In genomic region chr5:180804129-180804601, GRCh38 we compare ENCODE assay signal across 8 cellular contexts. TPM values are rescaled to one million over a fixed set of nuclear protein-coding genes. Genes with fewer than 3 reads are reported as not detected.
DNase-seq lines count a peak whose midpoint lies in the region; ATAC-seq, FAIRE-seq and TF ChIP-seq lines count a peak whose summit lies in the region.

No MANE protein-coding gene starts in this region.

- H3K4me2 ChIP-seq in HepG2 (ENCODE audit: low read depth, low read length), result peak overlapping the region; percentile 82

- H2AFZ ChIP-seq in HepG2 (ENCODE audit: low read length), result no peak overlapping the region

- no peak for TF ChIP-seq EP300 in HepG2 (IDR thresholded peaks at IDR 0.05; ENCODE audit: low read depth in 2 of 2, low read length in 2 of 2)
- no peak for TF ChIP-seq EP300 in HepG2 (CRISPR knock-in tag; IDR thresholded peaks at IDR 0.05; ENCODE audit: borderline replicate concordance)

- H3K9ac ChIP-seq in HepG2 (ENCODE audit: insufficient read depth, low read depth, low read length), result peak overlapping the region; percentile 65; the same call in 1 of the 2 replicates

- H3K36me3 Mint-ChIP-seq in activated CD4-positive, alpha-beta T cell treated with anti-CD3 and anti-CD28 coated beads, Interleukin-2, amount 10 ng/mL, durations not matched to agents 7 days and 5 days (ENCODE audit: low read depth), result peaks cover 76% of the 10 kb centered on the region
- H3K36me3 Mint-ChIP-seq in activated T-cell treated with anti-CD3 and anti-CD28 coated beads, Interleukin-2, amount 50 U/mL, for 24 hours (ENCODE audit: low read depth), result peaks cover 73% of the 10 kb centered on the region
- peaks cover 7% of the 10 kb centered on the region for H3K36me3 Mint-ChIP-seq in progenitor cell of endocrine pancreas (ENCODE audit: insufficient read depth)

- H3K27ac ChIP-seq in HepG2 (ENCODE audit: extremely low read length, insufficient read depth, low read length), result no peak overlapping the region
- H3K27ac ChIP-seq in thyroid gland, result peak overlapping the region in 2 of 3 donors; percentile 96 to 98

- peaks cover 79% of the 10 kb centered on the region for H3K4me1 Mint-ChIP-seq in activated CD4-positive, alpha-beta T cell treated with anti-CD3 and anti-CD28 coated beads, Interleukin-2, amount 10 ng/mL, durations not matched to agents 7 days and 5 days
- H3K4me1 Mint-ChIP-seq in activated T-cell treated with anti-CD3 and anti-CD28 coated beads, Interleukin-2, amount 50 U/mL, for 24 hours (ENCODE audit: low read depth), result peaks cover 80% of the 10 kb centered on the region
- H3K4me1 Mint-ChIP-seq in progenitor cell of endocrine pancreas (ENCODE audit: low read depth), result peaks cover 47% of the 10 kb centered on the region

- no peak for FAIRE-seq in HepG2 (lab: Jason Lieb, UNC)

- peaks cover 89% of the 10 kb centered on the region for H3K79me2 ChIP-seq in HepG2 (ENCODE audit: insufficient read depth, low read length)

- POLR2A ChIA-PET in activated CD4-positive, alpha-beta T cell treated with anti-CD3 and anti-CD28 coated beads, Interleukin-2, amount 10 ng/mL, durations not matched to agents 7 days and 5 days (lab: Charles Lee), result no interaction called here
- POLR2A ChIA-PET in HepG2 (lab: Yijun Ruan, JAX), result interaction anchor here (1.5 kb wide), 2 partner anchors 14 to 57 kb away, joined by 5 to 6 read pairs; partner anchors contain the start of gene ZFP62

- no peak for TF ChIP-seq CTCF in HepG2 (CRISPR knock-in tag; IDR thresholded peaks at IDR 0.05)
- TF ChIP-seq CTCF in thyroid gland (IDR thresholded peaks at IDR 0.05), result no peak
- no peak for TF ChIP-seq CTCF in progenitor cell of endocrine pancreas (IDR thresholded peaks at IDR 0.05; ENCODE audit: unreplicated experiment)

- H3K4me1 ChIP-seq in HepG2 (ENCODE audit: insufficient read depth, low read length) (peaks cover 77% of the 10 kb centered on the region), thyroid gland (peaks cover 85 to 87% of the 10 kb centered on the region in 2 donors)

- in situ Hi-C loops in HepG2 (cut with HindIII; ENCODE audit: extremely low pct_ligation_motif_present, low pct_unique_long_range_greater_than_20kb), result no loop called here

- no peak for TF ChIP-seq RAD21 in HepG2 (CRISPR knock-in tag; IDR thresholded peaks at IDR 0.05)

- H3K27ac Mint-ChIP-seq in activated CD4-positive, alpha-beta T cell treated with anti-CD3 and anti-CD28 coated beads, Interleukin-2, amount 10 ng/mL, durations not matched to agents 7 days and 5 days, result peak overlapping the region; percentile 100
- H3K27ac Mint-ChIP-seq in activated T-cell treated with anti-CD3 and anti-CD28 coated beads, Interleukin-2, amount 50 U/mL, for 24 hours, result peak overlapping the region; percentile 100
- H3K27ac Mint-ChIP-seq in progenitor cell of endocrine pancreas, result no peak overlapping the region

- H3K27me3 ChIP-seq in HepG2 (ENCODE audit: control insufficient read depth in 1 of 2, insufficient read depth in 2 of 2, low read length in 2 of 2), result no peaks in the 10 kb centered on the region; a peak in 1 of 5 replicates
- no peaks in the 10 kb centered on the region for H3K27me3 ChIP-seq in thyroid gland

- CTCF ChIA-PET in activated CD4-positive, alpha-beta T cell treated with anti-CD3 and anti-CD28 coated beads, Interleukin-2, amount 10 ng/mL, durations not matched to agents 7 days and 5 days (lab: Charles Lee), result interaction anchor here (0.5 to 3.2 kb wide), 7 partner anchors 14 to 399 kb away, joined by 3 to 14 read pairs (median 4); no protein-coding TSS in a partner anchor
- CTCF ChIA-PET in HepG2 (lab: Yijun Ruan, JAX; ENCODE audit: low intra/inter-chr PET ratio, low total read pairs), result no interaction called here

- 88% methylated on average over 17 of the region's 22 CpGs for WGBS in HepG2 (ENCODE audit: low lambda C conversion rate)
- WGBS in thyroid gland, 2 donors, result 82 to 89% methylated on average over 18 to 20 of the region's 22 CpGs

- H3K9me3 ChIP-seq in HepG2 (ENCODE audit: low read length) (no peaks in the 10 kb centered on the region), thyroid gland (no peaks in the 10 kb centered on the region)

- intact Hi-C loops in HepG2 (cut with micrococcal nuclease; ENCODE audit: unreplicated experiment), result no loop called here
- intact Hi-C loops in thyroid gland (cut with DNase I), result loop anchor here (5.0 kb wide), 1 partner anchor 58 kb away; the partner anchor contains the start of gene ZFP62

- DNase-seq in activated CD4-positive, alpha-beta T cell treated with anti-CD3 and anti-CD28 coated beads, Interleukin-2, amount 10 ng/mL, durations not matched to agents 7 days and 5 days, result peak; percentile 32
- no peak for DNase-seq in activated CD4-positive, alpha-beta T cell treated with anti-CD3 and anti-CD28 coated beads, Interleukin-2, amount 50 U/mL, for 1 hour
- peak; percentile 59 for DNase-seq in activated T-cell treated with anti-CD3 and anti-CD28 coated beads, Interleukin-2, amount 50 U/mL, for 24 hours
- DNase-seq in HepG2 (ENCODE audit: low spot score), result no peak
- DNase-seq in thyroid gland, result no peak
- DNase-seq in progenitor cell of endocrine pancreas (ENCODE audit: low spot score, unreplicated experiment), result no peak
- no peak for DNase-seq in 8988T
- DNase-seq in KG1 (lab: John Stamatoyannopoulos, UW), result no peak

- H3K4me3 Mint-ChIP-seq in activated CD4-positive, alpha-beta T cell treated with anti-CD3 and anti-CD28 coated beads, Interleukin-2, amount 10 ng/mL, durations not matched to agents 7 days and 5 days, result peak overlapping the region; percentile 75
- peak overlapping the region; percentile 90 for H3K4me3 Mint-ChIP-seq in activated T-cell treated with anti-CD3 and anti-CD28 coated beads, Interleukin-2, amount 50 U/mL, for 24 hours
- H3K4me3 Mint-ChIP-seq in progenitor cell of endocrine pancreas (ENCODE audit: low read depth), result no peak overlapping the region

- no TSS peak for BruUV-seq in HepG2 (replicated peaks; lab: Mats Ljungman, UMichigan)

- H3K4me3 ChIP-seq in HepG2 (replicated peaks in 1 of 3; ENCODE audit: insufficient read depth in 1 of 3, low read depth in 2 of 3, low read length in 3 of 3) (peak overlapping the region in 1 of 3 experiments; percentile 90; a peak in 1 of 6 replicates), thyroid gland (replicated peaks in 1 of 3) (no peak overlapping the region)

- H3K27me3 Mint-ChIP-seq in activated CD4-positive, alpha-beta T cell treated with anti-CD3 and anti-CD28 coated beads, Interleukin-2, amount 10 ng/mL, durations not matched to agents 7 days and 5 days, result no peaks in the 10 kb centered on the region
- no peaks in the 10 kb centered on the region for H3K27me3 Mint-ChIP-seq in activated T-cell treated with anti-CD3 and anti-CD28 coated beads, Interleukin-2, amount 50 U/mL, for 24 hours
- H3K27me3 Mint-ChIP-seq in progenitor cell of endocrine pancreas, result no peaks in the 10 kb centered on the region

- H3K9me3 Mint-ChIP-seq in activated CD4-positive, alpha-beta T cell treated with anti-CD3 and anti-CD28 coated beads, Interleukin-2, amount 10 ng/mL, durations not matched to agents 7 days and 5 days, result no peaks in the 10 kb centered on the region
- no peaks in the 10 kb centered on the region for H3K9me3 Mint-ChIP-seq in activated T-cell treated with anti-CD3 and anti-CD28 coated beads, Interleukin-2, amount 50 U/mL, for 24 hours
- H3K9me3 Mint-ChIP-seq in progenitor cell of endocrine pancreas (ENCODE audit: low read depth), result no peaks in the 10 kb centered on the region

- peaks cover 0 to 19% of the 10 kb centered on the region in 2 experiments; a peak in 4 of 5 replicates for H3K36me3 ChIP-seq in HepG2 (replicated peaks in 1 of 2; ENCODE audit: control insufficient read depth in 1 of 2, insufficient read depth in 2 of 2, low read length in 2 of 2)
- H3K36me3 ChIP-seq in thyroid gland, result no peaks in the 10 kb centered on the region

- peaks cover 67% of the 10 kb centered on the region for H4K20me1 ChIP-seq in HepG2 (ENCODE audit: insufficient read depth, low read length)

- TF ChIP-seq POLR2A in HepG2 (IDR thresholded peaks at IDR 0.05; ENCODE audit: insufficient read depth in 1 of 2, low read depth in 2 of 2, low read length in 2 of 2), result no peak
- no peak for TF ChIP-seq POLR2A in thyroid gland (IDR thresholded peaks at IDR 0.05)

- no peak for ATAC-seq in HepG2

RNA-seq across cellular contexts. Expression of gene MGAT1, which starts 1.6 kb away (rescaled TPM):
- total RNA-seq in activated CD4-positive, alpha-beta T cell treated with anti-CD3 and anti-CD28 coated beads, Interleukin-2, amount 10 ng/mL, durations not matched to agents 7 days and 5 days, result 100 to 1,000 TPM; 136 to 152 TPM
- total RNA-seq in HepG2 (2016; rRNA removed; fragmentation: Illumina TruSeq; extraction: Trizol) (26.7 and 50.1 TPM in 2 replicates), thyroid gland (100 to 1,000 TPM; 155 to 283 (median 200) TPM), progenitor cell of endocrine pancreas (63.8 and 66.9 TPM in 2 replicates)
- 15.0 and 17.0 TPM in 2 replicates for total RNA-seq in HepG2 (2016; cell fraction: cytosol; rRNA removed; fragmentation: Illumina TruSeq; extraction: Trizol; ENCODE audit: low read depth)
- total RNA-seq in HepG2 (2016; cell fraction: insoluble cytoplasmic fraction; rRNA removed; fragmentation: Illumina TruSeq; extraction: Trizol), result 27.7 and 47.8 TPM in 2 replicates
- 38.7 and 40.9 TPM in 2 replicates for total RNA-seq in HepG2 (2016; cell fraction: membrane; rRNA removed; fragmentation: Illumina TruSeq; extraction: Trizol)
- 41.7 and 45.5 TPM in 2 replicates for total RNA-seq in HepG2 (2016; cell fraction: nucleus; rRNA removed; fragmentation: Illumina TruSeq; extraction: Trizol)
- 55.3 and 72.5 TPM in 2 replicates for polyA plus RNA-seq in HepG2 (2011; rRNA removed)
- 68.1 and 77.1 TPM in 2 replicates for polyA plus RNA-seq in HepG2 (2011; cell fraction: cytosol; rRNA removed)
- polyA plus RNA-seq in HepG2 (2011; cell fraction: nucleus; rRNA removed), result 95.1 and 98.8 TPM in 2 replicates
- 54.8 and 70.3 TPM in 2 replicates for polyA plus RNA-seq in HepG2 (2012)
- 24.2 and 28.9 TPM in 2 replicates for polyA plus RNA-seq in HepG2 (2016; cell fraction: cytosol; fragmentation: Illumina TruSeq; extraction: Trizol; ENCODE audit: low read depth)
- 31.3 and 35.5 TPM in 2 replicates for polyA plus RNA-seq in HepG2 (2016; cell fraction: insoluble cytoplasmic fraction; fragmentation: Illumina TruSeq; extraction: Trizol; ENCODE audit: low read depth)
- polyA plus RNA-seq in HepG2 (2016; cell fraction: membrane; fragmentation: Illumina TruSeq; extraction: Trizol; ENCODE audit: low read depth), result 36.5 and 42.6 TPM in 2 replicates
- 88.1 and 90.9 TPM in 2 replicates for polyA plus RNA-seq in HepG2 (2016; cell fraction: nucleus; fragmentation: Illumina TruSeq; extraction: Trizol; ENCODE audit: insufficient read depth, low read depth)
- polyA minus RNA-seq in HepG2 (2011; rRNA and poly(A)+ RNA removed; ENCODE audit: low replicate concordance), result 47.5 and 138 TPM in 2 replicates
- 68.3 and 69.5 TPM in 2 replicates for polyA minus RNA-seq in HepG2 (2011; cell fraction: cytosol; rRNA and poly(A)+ RNA removed)
- polyA minus RNA-seq in HepG2 (2011; cell fraction: nucleus; rRNA and poly(A)+ RNA removed), result 44.8 and 54.2 TPM in 2 replicates

RNA-seq across cellular contexts. Expression of gene ZFP62, which starts 56.9 kb away (rescaled TPM):
- 10 to 100 TPM; 35.6 to 36.5 TPM for total RNA-seq in activated CD4-positive, alpha-beta T cell treated with anti-CD3 and anti-CD28 coated beads, Interleukin-2, amount 10 ng/mL, durations not matched to agents 7 days and 5 days
- total RNA-seq in HepG2 (2016; rRNA removed; fragmentation: Illumina TruSeq; extraction: Trizol) (18.9 and 19.4 TPM in 2 replicates), thyroid gland (10 to 100 TPM; 41.1 to 58.9 (median 47.3) TPM), progenitor cell of endocrine pancreas (62.0 and 63.1 TPM in 2 replicates)
- total RNA-seq in HepG2 (2016; cell fraction: cytosol; rRNA removed; fragmentation: Illumina TruSeq; extraction: Trizol; ENCODE audit: low read depth), result 5.7 and 6.2 TPM in 2 replicates
- total RNA-seq in HepG2 (2016; cell fraction: insoluble cytoplasmic fraction; rRNA removed; fragmentation: Illumina TruSeq; extraction: Trizol), result 20.1 and 22.7 TPM in 2 replicates
- total RNA-seq in HepG2 (2016; cell fraction: membrane; rRNA removed; fragmentation: Illumina TruSeq; extraction: Trizol), result 10.4 and 12.0 TPM in 2 replicates
- 19.0 and 23.1 TPM in 2 replicates for total RNA-seq in HepG2 (2016; cell fraction: nucleus; rRNA removed; fragmentation: Illumina TruSeq; extraction: Trizol)
- polyA plus RNA-seq in HepG2 (2011; rRNA removed), result 8.2 and 8.4 TPM in 2 replicates
- polyA plus RNA-seq in HepG2 (2011; cell fraction: cytosol; rRNA removed), result 2.3 and 4.2 TPM in 2 replicates
- 10.7 and 13.1 TPM in 2 replicates for polyA plus RNA-seq in HepG2 (2011; cell fraction: nucleus; rRNA removed)
- polyA plus RNA-seq in HepG2 (2012), result 12.0 and 13.8 TPM in 2 replicates
- polyA plus RNA-seq in HepG2 (2016; cell fraction: cytosol; fragmentation: Illumina TruSeq; extraction: Trizol; ENCODE audit: low read depth), result 4.5 and 6.5 TPM in 2 replicates
- 12.0 and 13.7 TPM in 2 replicates for polyA plus RNA-seq in HepG2 (2016; cell fraction: insoluble cytoplasmic fraction; fragmentation: Illumina TruSeq; extraction: Trizol; ENCODE audit: low read depth)
- 7.0 and 7.5 TPM in 2 replicates for polyA plus RNA-seq in HepG2 (2016; cell fraction: membrane; fragmentation: Illumina TruSeq; extraction: Trizol; ENCODE audit: low read depth)
- 22.7 and 27.8 TPM in 2 replicates for polyA plus RNA-seq in HepG2 (2016; cell fraction: nucleus; fragmentation: Illumina TruSeq; extraction: Trizol; ENCODE audit: insufficient read depth, low read depth)
- 0.80 and 9.4 TPM in 2 replicates for polyA minus RNA-seq in HepG2 (2011; rRNA and poly(A)+ RNA removed; ENCODE audit: low replicate concordance)
- polyA minus RNA-seq in HepG2 (2011; cell fraction: cytosol; rRNA and poly(A)+ RNA removed), result 7.9 and 8.4 TPM in 2 replicates
- polyA minus RNA-seq in HepG2 (2011; cell fraction: nucleus; rRNA and poly(A)+ RNA removed), result 19.1 and 29.2 TPM in 2 replicates

Comparison
In these comparisons a context has a peak if more than half of its experiments do, and no peak if none do; other contexts are left out.
1. DNase-seq: peak in activated CD4-positive, alpha-beta T cell treated with anti-CD3 and anti-CD28 coated beads, Interleukin-2, amount 10 ng/mL, durations not matched to agents 7 days and 5 days (single experiment) and activated T-cell treated with anti-CD3 and anti-CD28 coated beads, Interleukin-2, amount 50 U/mL, for 24 hours (single experiment); none in activated CD4-positive, alpha-beta T cell treated with anti-CD3 and anti-CD28 coated beads, Interleukin-2, amount 50 U/mL, for 1 hour (single experiment), HepG2 (single experiment), thyroid gland (0 of 2), progenitor cell of endocrine pancreas (single experiment), 8988T (single experiment) and KG1 (single experiment).